Comparison of ENCODE assay signal across 8 cellular contexts in the genomic region with DNA sequence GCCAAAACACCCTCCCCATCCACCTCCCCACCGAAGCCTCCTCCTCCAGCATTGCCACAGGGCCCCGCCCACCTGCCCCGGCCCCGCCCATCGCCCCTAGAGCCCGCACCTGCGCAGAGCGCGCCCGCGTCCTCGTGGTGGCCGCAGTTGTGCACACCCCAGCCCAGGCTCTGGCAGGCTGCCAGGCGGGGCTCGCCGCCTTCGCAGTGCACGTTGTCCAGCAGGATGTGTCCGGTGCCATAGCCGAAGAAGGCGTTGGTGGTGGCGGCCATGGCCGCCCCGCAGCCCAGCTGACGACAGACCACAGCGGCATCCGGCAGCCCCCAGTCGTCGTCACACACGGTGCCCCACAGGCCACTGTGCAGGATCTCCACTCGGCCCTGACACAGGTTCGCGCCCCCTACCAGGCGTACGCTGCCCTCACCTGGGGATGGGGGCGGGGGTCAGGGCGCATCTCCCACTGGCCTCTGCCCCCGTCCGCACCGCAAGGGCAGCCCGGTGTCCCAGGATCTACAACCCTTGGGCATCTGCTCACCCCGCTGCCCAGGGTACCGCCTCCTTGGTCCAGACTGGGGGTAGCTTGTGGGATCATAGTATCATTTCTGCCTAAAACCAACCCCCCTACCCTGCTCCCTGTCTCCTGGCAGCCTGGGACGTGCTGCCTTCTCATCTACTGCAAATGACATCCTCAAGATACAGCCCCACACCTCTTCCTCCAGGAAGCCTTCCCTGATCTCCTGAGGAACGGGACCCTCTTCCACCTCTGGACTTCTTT. TPM values are rescaled to one million over a fixed set of nuclear protein-coding genes. Genes with fewer than 3 reads are reported as not detected.
DNase-seq lines count a peak whose midpoint lies in the region; ATAC-seq and TF ChIP-seq lines count a peak whose summit lies in the region.

No MANE protein-coding gene starts in this region.

- H3K27me3 ChIP-seq in mononuclear cell (ENCODE audit: insufficient read depth, low read length), result no peaks in the 10 kb centered on the region

- intact Hi-C loops in activated CD8-positive, alpha-beta T cell treated with anti-CD3 and anti-CD28 coated beads for 36 hours (cut with micrococcal nuclease), result no loop called here

- no peaks in the 10 kb centered on the region for H3K27me3 Mint-ChIP-seq in activated CD8-positive, alpha-beta T cell treated with anti-CD3 and anti-CD28 coated beads for 36 hours

- H3K9me3 ChIP-seq in mononuclear cell (ENCODE audit: low read depth, low read length), result no peaks in the 10 kb centered on the region

- no peaks in the 10 kb centered on the region for H3K9me3 Mint-ChIP-seq in activated CD8-positive, alpha-beta T cell treated with anti-CD3 and anti-CD28 coated beads for 36 hours

- POLR2A ChIA-PET in activated CD8-positive, alpha-beta T cell treated with anti-CD3 and anti-CD28 coated beads for 36 hours (lab: Charles Lee), result no interaction called here

- H3K36me3 Mint-ChIP-seq in activated CD8-positive, alpha-beta T cell treated with anti-CD3 and anti-CD28 coated beads for 36 hours (ENCODE audit: low read depth), result no peaks in the 10 kb centered on the region

- CTCF ChIA-PET in activated CD8-positive, alpha-beta T cell treated with anti-CD3 and anti-CD28 coated beads for 36 hours (lab: Charles Lee), result no interaction called here

- H3K4me1 ChIP-seq in mononuclear cell (ENCODE audit: insufficient read depth, low read length), result peaks cover 54% of the 10 kb centered on the region

- peak; percentile 69 for ATAC-seq in activated CD8-positive, alpha-beta T cell treated with anti-CD3 and anti-CD28 coated beads for 36 hours
- ATAC-seq in HG02840 (IDR thresholded peaks at IDR 0.05; ENCODE audit: low FRiP score, unreplicated experiment), result no peak

- peak overlapping the region; percentile 73 for H3K4me3 Mint-ChIP-seq in activated CD8-positive, alpha-beta T cell treated with anti-CD3 and anti-CD28 coated beads for 36 hours

- peak overlapping the region; percentile 59 for H3K27ac Mint-ChIP-seq in activated CD8-positive, alpha-beta T cell treated with anti-CD3 and anti-CD28 coated beads for 36 hours

- TF ChIP-seq CTCF in activated CD8-positive, alpha-beta T cell treated with anti-CD3 and anti-CD28 coated beads for 36 hours (IDR thresholded peaks at IDR 0.05), result no peak

- peak overlapping the region; percentile 45 for H3K4me3 ChIP-seq in mononuclear cell (ENCODE audit: low read length)

- DNase-seq in SIG-M5 treated with dmso at 0.1 percent for 504 hours (lab: John Stamatoyannopoulos, UW; ENCODE audit: unreplicated experiment), result peak; percentile 53
- no peak for DNase-seq in SIG-M5 (lab: John Stamatoyannopoulos, UW)
- peak; percentile 35 for DNase-seq in NCI-H345 treated with DMSO at 0.1 percent for 48 hours (lab: John Stamatoyannopoulos, UW; ENCODE audit: unreplicated experiment)
- DNase-seq in activated CD8-positive, alpha-beta T cell treated with anti-CD3 and anti-CD28 coated beads for 36 hours, result peak; percentile 89
- DNase-seq in effector CD8-positive, alpha-beta T cell (lab: John Stamatoyannopoulos, UW), result peak; percentile 79
- peak; percentile 74 to 76 for DNase-seq in stimulated activated CD8-positive, alpha-beta memory T cell treated with anti-CD3 and anti-CD28 coated beads, Interleukin-4, amount 100 ng/mL, for 4 hours (ENCODE audit: low read depth in 2 of 2, low spot score in 1 of 2)

- peaks cover 15% of the 10 kb centered on the region for H3K4me1 Mint-ChIP-seq in activated CD8-positive, alpha-beta T cell treated with anti-CD3 and anti-CD28 coated beads for 36 hours (ENCODE audit: low read depth)

RNA-seq across cellular contexts. Expression of a gene that starts 11.9 kb away (rescaled TPM):
- total RNA-seq in activated CD8-positive, alpha-beta T cell treated with anti-CD3 and anti-CD28 coated beads for 36 hours, result under 1 TPM; 0.67 to 0.68 TPM
- not detected for total RNA-seq in mononuclear cell

RNA-seq across cellular contexts. Expression of a gene that starts 27.2 kb away (rescaled TPM):
- 10 to 100 TPM; 12.2 to 13.4 TPM for total RNA-seq in activated CD8-positive, alpha-beta T cell treated with anti-CD3 and anti-CD28 coated beads for 36 hours
- total RNA-seq in mononuclear cell, result 1.7 TPM

RNA-seq across cellular contexts. Expression of a gene that starts 38.8 kb away (rescaled TPM):
- total RNA-seq in activated CD8-positive, alpha-beta T cell treated with anti-CD3 and anti-CD28 coated beads for 36 hours, result 100 to 1,000 TPM; 138 to 143 TPM
- 23.5 TPM for total RNA-seq in mononuclear cell
